In the genomic region with DNA sequence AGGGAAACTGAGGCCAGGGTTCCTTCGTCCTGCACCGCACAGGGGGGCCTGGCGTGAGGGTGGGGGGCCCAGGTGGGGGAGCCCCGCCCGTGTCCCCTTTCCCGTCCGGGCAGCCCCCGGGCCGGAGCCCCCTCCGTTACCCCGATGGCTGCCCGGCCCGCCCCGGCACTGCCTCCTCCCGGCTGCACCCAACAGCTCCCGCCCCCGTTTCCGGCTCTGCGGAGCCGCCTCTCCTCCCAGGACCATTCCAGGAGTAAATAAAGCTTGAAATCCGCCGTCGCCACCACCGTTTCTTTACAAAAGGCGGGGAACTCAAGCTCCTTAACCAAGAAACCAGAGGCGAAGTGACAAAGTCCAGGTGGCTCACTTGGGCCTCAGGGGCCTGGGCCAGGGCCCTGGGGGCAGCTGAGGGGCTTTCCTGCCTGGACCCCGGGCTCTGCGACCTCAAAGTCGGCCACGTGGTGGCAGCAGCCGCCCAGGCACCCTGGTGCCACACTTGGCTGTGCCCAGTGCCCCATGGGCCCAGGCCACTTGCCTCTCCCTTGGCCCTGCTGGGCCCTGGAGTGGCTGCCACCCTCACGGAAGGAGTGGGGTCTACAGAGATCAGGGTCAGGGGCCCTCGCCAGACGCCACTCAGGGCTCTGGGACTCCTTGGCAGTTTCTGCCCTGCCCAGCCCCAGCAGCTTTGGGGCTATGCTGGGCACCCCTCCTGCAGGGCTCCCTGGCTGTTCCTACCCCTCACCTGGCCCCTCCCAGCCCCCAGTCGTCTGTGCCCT, we compare ENCODE assay signal across 8 cellular contexts. TPM values are rescaled to one million over a fixed set of nuclear protein-coding genes. Genes with fewer than 3 reads are reported as not detected.
DNase-seq lines count a peak whose midpoint lies in the region; FAIRE-seq and TF ChIP-seq lines count a peak whose summit lies in the region.

No MANE protein-coding gene starts in this region.

- DNase-seq in ELR (ENCODE audit: low read depth) (peak; percentile 84), H54 (ENCODE audit: insufficient read length, low spot score) (peak; percentile 90), SK-N-DZ (ENCODE audit: low spot score) (peak; percentile 77), glomerular visceral epithelial cell (ENCODE audit: extremely low spot score) (peak; percentile 87), osteoblast (ENCODE audit: insufficient read length, low spot score, missing footprints) (peak; percentile 100)
- DNase-seq in activated naive CD4-positive, alpha-beta T cell treated with anti-CD3 and anti-CD28 coated beads, Interleukin-2, amount 50 U/mL, for 16 hours = peak; percentile 86

- H2AFZ ChIP-seq in Loucy (ENCODE audit: low read length) (peak overlapping the region; percentile 88), osteoblast (ENCODE audit: low read length) (peak overlapping the region; percentile 47)

- WGBS in thymus = 3% methylated on average over 35 of the region's 35 CpGs

- H3K4me3 ChIP-seq in Loucy (ENCODE audit: low read length, poor library complexity, severe bottlenecking) (peak overlapping the region; percentile 69), osteoblast (ENCODE audit: insufficient read depth, low read length) (peak overlapping the region; percentile 70), thymus (ENCODE audit: low read length) (peak overlapping the region; percentile 79)

- H4K20me1 ChIP-seq in Loucy (ENCODE audit: insufficient read depth, low read length, poor library complexity, severe bottlenecking) = peaks cover 8% of the 10 kb centered on the region
- H4K20me1 ChIP-seq in osteoblast (ENCODE audit: insufficient read depth, low read length) = peaks cover 2% of the 10 kb centered on the region

- H3K9ac ChIP-seq in Loucy (ENCODE audit: low read depth, low read length, poor library complexity, severe bottlenecking) = peak overlapping the region; percentile 69

- no peak for FAIRE-seq in H54 (lab: Jason Lieb, UNC)

- peak overlapping the region; percentile 40 for H3K27ac ChIP-seq in osteoblast (ENCODE audit: low read depth, low read length)
- H3K27ac ChIP-seq in thymus (ENCODE audit: low read depth) = peak overlapping the region; percentile 95

- H3K9me2 ChIP-seq in Loucy (replicated peaks; ENCODE audit: low read depth, low read length) = no peaks in the 10 kb centered on the region

- TF ChIP-seq POLR2A in H54 (IDR thresholded peaks at IDR 0.05; ENCODE audit: low read depth, low read length) = no peak

- H3K79me2 ChIP-seq in Loucy (ENCODE audit: insufficient read depth, low read length) (peaks cover 30% of the 10 kb centered on the region), osteoblast (ENCODE audit: insufficient read depth, low read length) (peaks cover 40% of the 10 kb centered on the region)

- H3F3A ChIP-seq in Loucy (ENCODE audit: low read depth) = no peaks in the 10 kb centered on the region

- peaks cover 14% of the 10 kb centered on the region for H3K4me1 ChIP-seq in Loucy (ENCODE audit: insufficient read depth, low read length, poor library complexity, severe bottlenecking)
- peaks cover 17% of the 10 kb centered on the region for H3K4me1 ChIP-seq in osteoblast (ENCODE audit: insufficient read depth, low read length)
- peaks cover 30% of the 10 kb centered on the region for H3K4me1 ChIP-seq in thymus (ENCODE audit: control insufficient read depth, insufficient read depth, low read length)

- TF ChIP-seq CTCF in Loucy (conservative IDR thresholded peaks at IDR 0.05; ENCODE audit: low read length) = peak; percentile 85
- peak; percentile 86 for TF ChIP-seq CTCF in osteoblast (IDR thresholded peaks at IDR 0.05; ENCODE audit: extremely low read depth, low read depth, low read length)

- H3K9me3 ChIP-seq in Loucy (ENCODE audit: insufficient read depth, low read depth, low read length) = no peaks in the 10 kb centered on the region
- H3K9me3 ChIP-seq in osteoblast (ENCODE audit: low read depth, low read length) = no peaks in the 10 kb centered on the region
- H3K9me3 ChIP-seq in thymus (ENCODE audit: control insufficient read depth) = peaks cover 2% of the 10 kb centered on the region

- H3K36me3 ChIP-seq in Loucy (ENCODE audit: insufficient read depth, low read length) (no peaks in the 10 kb centered on the region), osteoblast (ENCODE audit: insufficient read depth, low read length) (no peaks in the 10 kb centered on the region), thymus (ENCODE audit: control insufficient read depth, insufficient read depth) (peaks cover 8% of the 10 kb centered on the region)

- no peaks in the 10 kb centered on the region for H3K27me3 ChIP-seq in Loucy (ENCODE audit: insufficient read depth, low read length, poor library complexity, severe bottlenecking)
- H3K27me3 ChIP-seq in osteoblast (ENCODE audit: insufficient read depth, low read length) = no peaks in the 10 kb centered on the region
- no peaks in the 10 kb centered on the region for H3K27me3 ChIP-seq in thymus (ENCODE audit: control insufficient read depth, insufficient read depth)

- H3K4me2 ChIP-seq in Loucy (ENCODE audit: low read depth, low read length, poor library complexity, severe bottlenecking) (peak overlapping the region; percentile 62), osteoblast (ENCODE audit: insufficient read depth, low read length) (peak overlapping the region; percentile 79)

RNA-seq across cellular contexts. Expression of gene FAAP20, which starts 0.5 kb away (rescaled TPM):
- polyA plus RNA-seq in SK-N-DZ (2014; cell fraction: cytosol; rRNA removed) = 31.2 and 35.3 TPM in 2 replicates
- 35.9 and 59.0 TPM in 2 replicates for polyA plus RNA-seq in SK-N-DZ (2014; cell fraction: nucleus; rRNA removed)
- 18.6 and 25.3 TPM in 2 replicates for total RNA-seq in osteoblast
- polyA plus RNA-seq in thymus = 125 TPM

RNA-seq across cellular contexts. Expression of gene SKI, which starts 33.0 kb away (rescaled TPM):
- polyA plus RNA-seq in SK-N-DZ (2014; cell fraction: cytosol; rRNA removed) = 2.4 and 3.1 TPM in 2 replicates
- 1.2 and 7.3 TPM in 2 replicates for polyA plus RNA-seq in SK-N-DZ (2014; cell fraction: nucleus; rRNA removed)
- 48.9 TPM in 2 replicates for total RNA-seq in osteoblast
- polyA plus RNA-seq in thymus = 16.4 TPM

Comparison
In these comparisons a context has a peak if more than half of its experiments do, and no peak if none do; other contexts are left out.
1. Peak in every context shown above with its lines: DNase-seq, H3K4me3 ChIP-seq and H3K27ac ChIP-seq.